Comparison of ENCODE assay signal across 29 cellular contexts in the genomic region with DNA sequence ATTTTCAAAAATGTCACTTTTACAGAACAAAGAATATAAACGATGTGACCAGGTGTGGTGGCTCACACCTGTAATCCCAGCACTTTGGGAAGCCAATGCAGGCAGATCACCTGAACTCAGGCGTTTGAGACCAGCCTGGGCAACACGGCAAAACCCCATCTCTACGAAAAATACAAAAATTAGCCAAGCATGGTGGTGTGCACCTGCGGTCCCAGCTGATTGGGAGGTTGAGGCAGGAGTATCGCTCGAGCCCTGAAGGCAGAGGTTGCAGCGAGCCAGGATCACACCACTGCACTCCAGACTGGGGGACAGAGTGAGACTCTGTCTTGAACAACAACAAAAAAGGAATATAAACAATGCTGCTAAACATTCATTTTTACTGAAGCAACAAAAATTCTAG.
"Had no signal": no experiment of that assay in that cellular context is flagged by ENCODE, and none has a peak within 500 bp of the region (broad histone marks: within the 10 kb centered on the region; RNA-seq: fewer than 3 reads in every experiment).

No MANE protein-coding gene starts in this region.

- H3K9me3 Mint-ChIP-seq: natural killer cell; nephron; neural progenitor cell; stimulated activated memory B cell treated with anti-CD40 and anti-IgM and Interleukin-4, amounts not matched to agents 10 μg/mL and 1 μg/mL and 100 μg/mL, for 72 hours; stimulated activated naive CD8-positive, alpha-beta T cell treated with anti-CD3 and anti-CD28 coated beads, Interleukin-15, amount 100 ng/mL, for 72 hours had no signal

- H2AFZ ChIP-seq: neural progenitor cell had no signal

- H3K4me3 ChIP-seq: neural progenitor cell, ovary, prostate gland, skin epidermis, smooth muscle cell, spleen, suprapubic skin, testis, tibial artery, transverse colon, upper lobe of left lung, vagina had no signal

- H3K27me3 Mint-ChIP-seq: naive thymus-derived CD4-positive, alpha-beta T cell; stimulated activated memory B cell treated with anti-CD40 and anti-IgM and Interleukin-4, amounts not matched to agents 10 μg/mL and 1 μg/mL and 100 μg/mL, for 72 hours; stimulated activated naive CD8-positive, alpha-beta T cell treated with anti-CD3 and anti-CD28 coated beads, Interleukin-15, amount 100 ng/mL, for 72 hours had no signal

- H3K9ac ChIP-seq: neural progenitor cell had no signal

- H3K27ac ChIP-seq: neural progenitor cell, ovary, prostate gland, skin epidermis, spleen, suprapubic skin, testis, tibial artery, upper lobe of left lung, vagina had no signal

- ATAC-seq: naive thymus-derived CD4-positive, alpha-beta T cell; natural killer cell; right cardiac atrium; sciatic nerve; stimulated activated memory B cell treated with anti-CD40 and anti-IgM and Interleukin-4, amounts not matched to agents 10 μg/mL and 1 μg/mL and 100 μg/mL, for 72 hours; stimulated activated naive CD8-positive, alpha-beta T cell treated with anti-CD3 and anti-CD28 coated beads, Interleukin-15, amount 100 ng/mL, for 72 hours; stimulated activated naive CD8-positive, alpha-beta T cell treated with anti-CD3 and anti-CD28 coated beads, Interleukin-15, Interleukin-2, amounts not matched to agents 100 U/mL and 50 U/mL, for 24 hours had no signal

- H3K4me3 Mint-ChIP-seq: naive thymus-derived CD4-positive, alpha-beta T cell; natural killer cell; nephron; neural progenitor cell; stimulated activated memory B cell treated with anti-CD40 and anti-IgM and Interleukin-4, amounts not matched to agents 10 μg/mL and 1 μg/mL and 100 μg/mL, for 72 hours; stimulated activated naive CD8-positive, alpha-beta T cell treated with anti-CD3 and anti-CD28 coated beads, Interleukin-15, amount 100 ng/mL, for 72 hours had no signal

- DNase-seq: naive thymus-derived CD4-positive, alpha-beta T cell; natural killer cell; occipital lobe; ovary; right cardiac atrium; spleen; stimulated activated CD4-positive, alpha-beta T cell treated with anti-CD3 and anti-CD28 coated beads, Interleukin-12 subunit alpha, Interleukin-12 subunit beta, amount 100 ng/mL, for 4 hours; stimulated activated CD4-positive, alpha-beta T cell treated with anti-CD3 and anti-CD28 coated beads, Interleukin-1b, Interleukin-23, amount 100 ng/mL, for 48 hours; stimulated activated CD4-positive, alpha-beta T cell treated with anti-CD3 and anti-CD28 coated beads, Interleukin-4, amount 100 ng/mL, for 1 hour; stimulated activated CD4-positive, alpha-beta T cell treated with anti-CD3 and anti-CD28 coated beads, Interleukin-4, amount 100 ng/mL, for 4 hours; stimulated activated CD8-positive, alpha-beta memory T cell treated with anti-CD3 and anti-CD28 coated beads, Interleukin-4, amount 100 ng/mL, for 48 hours; stimulated activated naive CD4-positive, alpha-beta T cell; stimulated activated naive CD8-positive, alpha-beta T cell treated with anti-CD3 and anti-CD28 coated beads, Interleukin-15, amount 100 ng/mL, for 72 hours; stimulated activated naive CD8-positive, alpha-beta T cell treated with anti-CD3 and anti-CD28 coated beads, Interleukin-15, Interleukin-2, amounts not matched to agents 100 U/mL and 50 U/mL, for 24 hours; substantia nigra; testis; tibial artery; transverse colon; upper lobe of left lung had no signal

- H3K36me3 Mint-ChIP-seq: natural killer cell had no signal

- FAIRE-seq: urothelium cell line had no signal

- H3K36me3 ChIP-seq: neural progenitor cell, ovary, prostate gland, transverse colon, vagina had no signal

- H3K27ac Mint-ChIP-seq: naive thymus-derived CD4-positive, alpha-beta T cell; natural killer cell; nephron; neural progenitor cell; stimulated activated memory B cell treated with anti-CD40 and anti-IgM and Interleukin-4, amounts not matched to agents 10 μg/mL and 1 μg/mL and 100 μg/mL, for 72 hours; stimulated activated naive CD8-positive, alpha-beta T cell treated with anti-CD3 and anti-CD28 coated beads, Interleukin-15, amount 100 ng/mL, for 72 hours had no signal

- H3K4me1 ChIP-seq: prostate gland, testis, vagina had no signal

- H3K4me2 ChIP-seq: neural progenitor cell, smooth muscle cell had no signal

- H3K27me3 ChIP-seq: neural progenitor cell, ovary, spleen, suprapubic skin, testis, tibial artery, transverse colon, upper lobe of left lung, vagina had no signal

- H3K4me1 Mint-ChIP-seq: nephron, neural progenitor cell had no signal

- H3K9me3 ChIP-seq: ovary, prostate gland, spleen, suprapubic skin, testis, tibial artery, transverse colon, upper lobe of left lung, vagina had no signal
